ENCODE assay signal across 20 cellular contexts in the genomic region with DNA sequence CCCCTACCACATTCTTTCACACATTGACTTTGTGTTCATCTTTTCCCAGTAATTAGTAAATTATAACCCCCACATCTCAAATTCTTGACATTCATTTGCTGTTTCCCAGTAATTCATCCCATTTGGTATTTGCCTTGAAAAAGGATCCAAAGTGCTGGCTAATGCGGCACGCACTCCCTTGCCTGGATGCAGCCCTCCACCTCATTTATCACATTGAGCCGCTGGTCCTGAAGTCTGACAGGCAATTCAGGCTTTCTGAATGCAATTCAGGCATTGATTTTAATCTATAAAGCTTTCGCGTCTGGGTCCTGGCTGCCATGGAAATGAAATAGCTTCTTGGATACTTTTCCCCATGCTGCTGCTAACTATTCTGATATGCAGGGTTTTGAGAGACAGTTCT.
DNase-seq lines count a peak whose midpoint lies in the region; TF ChIP-seq lines count a peak whose summit lies in the region.
"Had no signal": no experiment of that assay in that cellular context is flagged by ENCODE, and none has a peak within 500 bp of the region (broad histone marks: within the 10 kb centered on the region; RNA-seq: fewer than 3 reads in every experiment).

No MANE protein-coding gene starts in this region.

- H3K36me3 ChIP-seq in ectodermal cell (ENCODE audit: control insufficient read depth, insufficient read depth, low read length) = no peaks in the 10 kb centered on the region
- H3K36me3 ChIP-seq: breast epithelium, tibial nerve had no signal

- WGBS in ectodermal cell, 2 experiments = 74 to 86% methylated on average over 5 of the region's 5 CpGs

- no peak for DNase-seq in activated naive CD4-positive, alpha-beta T cell treated with anti-CD3 and anti-CD28 coated beads, Interleukin-2, amount 10 ng/mL, durations not matched to agents 7 days and 5 days
- no peak for DNase-seq in activated naive CD4-positive, alpha-beta T cell treated with anti-CD3 and anti-CD28 coated beads, Interleukin-2, amount 50 U/mL, for 16 hours
- DNase-seq in SK-N-DZ (ENCODE audit: low spot score) (peak; percentile 50), retinal pigment epithelial cell (ENCODE audit: low read depth) (peak; percentile 48), progenitor cell of endocrine pancreas (ENCODE audit: low spot score, unreplicated experiment) (no peak), SKM-1 (lab: John Stamatoyannopoulos, UW; ENCODE audit: unreplicated experiment) (no peak), MV-4-11 (lab: John Stamatoyannopoulos, UW) (no peak)
- DNase-seq: activated CD4-positive, alpha-beta T cell treated with anti-CD3 and anti-CD28 coated beads, Interleukin-2, amount 50 U/mL, for 1 hour; DMS79; foreskin fibroblast; hypothalamus; NCI-H69; SW 1271 had no signal

- H3K4me1 ChIP-seq in ectodermal cell (ENCODE audit: control insufficient read depth, insufficient read depth, low read length) = peaks cover 21% of the 10 kb centered on the region

- peak overlapping the region; percentile 83 for H3K27ac Mint-ChIP-seq in activated naive CD4-positive, alpha-beta T cell treated with anti-CD3 and anti-CD28 coated beads, Interleukin-2, amount 10 ng/mL, durations not matched to agents 7 days and 5 days
- H3K27ac Mint-ChIP-seq in progenitor cell of endocrine pancreas = no peak overlapping the region
- H3K27ac Mint-ChIP-seq: IgD-negative memory B cell had no signal

- H3K27ac ChIP-seq in ectodermal cell (ENCODE audit: insufficient read depth, low read depth, low read length, poor library complexity, severe bottlenecking) = peak overlapping the region; percentile 55
- H3K27ac ChIP-seq: breast epithelium had no signal

- H3K4me1 Mint-ChIP-seq in activated naive CD4-positive, alpha-beta T cell treated with anti-CD3 and anti-CD28 coated beads, Interleukin-2, amount 10 ng/mL, durations not matched to agents 7 days and 5 days = peaks cover 31% of the 10 kb centered on the region
- peaks cover 3% of the 10 kb centered on the region for H3K4me1 Mint-ChIP-seq in progenitor cell of endocrine pancreas (ENCODE audit: low read depth)

- CTCF ChIA-PET in activated naive CD4-positive, alpha-beta T cell treated with anti-CD3 and anti-CD28 coated beads, Interleukin-2, amount 10 ng/mL, durations not matched to agents 7 days and 5 days (lab: Charles Lee) = interaction anchor here (1.0 to 2.5 kb wide), 2 partner anchors 26 to 27 kb away, joined by 3 to 9 read pairs; no protein-coding TSS in a partner anchor

- no peak for TF ChIP-seq CTCF in retinal pigment epithelial cell (conservative IDR thresholded peaks at IDR 0.05; ENCODE audit: low read depth, low read length)
- TF ChIP-seq CTCF in progenitor cell of endocrine pancreas (IDR thresholded peaks at IDR 0.05; ENCODE audit: unreplicated experiment) = no peak

- peaks cover 6% of the 10 kb centered on the region for H3K27me3 Mint-ChIP-seq in activated naive CD4-positive, alpha-beta T cell treated with anti-CD3 and anti-CD28 coated beads, Interleukin-2, amount 10 ng/mL, durations not matched to agents 7 days and 5 days
- H3K27me3 Mint-ChIP-seq in progenitor cell of endocrine pancreas = peaks cover 19% of the 10 kb centered on the region
- H3K27me3 Mint-ChIP-seq: IgD-negative memory B cell; stimulated activated naive CD8-positive, alpha-beta T cell treated with anti-CD3 and anti-CD28 coated beads, Interleukin-15, Interleukin-2, amounts not matched to agents 100 ng/mL and 50 ng/mL, for 24 hours had no signal

- peaks cover 6% of the 10 kb centered on the region for H3K36me3 Mint-ChIP-seq in activated naive CD4-positive, alpha-beta T cell treated with anti-CD3 and anti-CD28 coated beads, Interleukin-2, amount 10 ng/mL, durations not matched to agents 7 days and 5 days
- H3K36me3 Mint-ChIP-seq in progenitor cell of endocrine pancreas (ENCODE audit: insufficient read depth) = no peaks in the 10 kb centered on the region
- H3K36me3 Mint-ChIP-seq: IgD-negative memory B cell had no signal

- peaks cover 13% of the 10 kb centered on the region for H3K9me3 Mint-ChIP-seq in activated naive CD4-positive, alpha-beta T cell treated with anti-CD3 and anti-CD28 coated beads, Interleukin-2, amount 10 ng/mL, durations not matched to agents 7 days and 5 days
- H3K9me3 Mint-ChIP-seq in progenitor cell of endocrine pancreas (ENCODE audit: low read depth) = no peaks in the 10 kb centered on the region

- H3K9me3 ChIP-seq in ectodermal cell (ENCODE audit: control insufficient read depth, low read length) = no peaks in the 10 kb centered on the region
- H3K9me3 ChIP-seq: breast epithelium, tibial nerve had no signal

- H3K4me3 ChIP-seq in ectodermal cell (ENCODE audit: insufficient read depth, low read depth, low read length) = no peak overlapping the region
- H3K4me3 ChIP-seq in retinal pigment epithelial cell (ENCODE audit: low read length) = no peak overlapping the region
- H3K4me3 ChIP-seq: breast epithelium, lung, tibial nerve had no signal

- no peaks in the 10 kb centered on the region for H3K27me3 ChIP-seq in ectodermal cell (ENCODE audit: control insufficient read depth, insufficient read depth, low read length, poor library complexity, severe bottlenecking)
- H3K27me3 ChIP-seq: breast epithelium, tibial nerve had no signal

- H3K4me3 Mint-ChIP-seq in activated naive CD4-positive, alpha-beta T cell treated with anti-CD3 and anti-CD28 coated beads, Interleukin-2, amount 10 ng/mL, durations not matched to agents 7 days and 5 days = no peak overlapping the region
- H3K4me3 Mint-ChIP-seq in progenitor cell of endocrine pancreas (ENCODE audit: low read depth) = no peak overlapping the region
- H3K4me3 Mint-ChIP-seq: dendritic cell treated with granulocyte-macrophage colony-stimulating factor and Interleukin-4, amounts not matched to agents 40 ng/mL and 50 ng/mL, for 4 days; IgD-negative memory B cell had no signal

Comparison
In these comparisons a context has a peak if more than half of its experiments do, and no peak if none do; other contexts are left out.
1. DNase-seq: peak in SK-N-DZ (single experiment) and retinal pigment epithelial cell (single experiment); none in activated naive CD4-positive, alpha-beta T cell treated with anti-CD3 and anti-CD28 coated beads, Interleukin-2, amount 10 ng/mL, durations not matched to agents 7 days and 5 days (single experiment), activated naive CD4-positive, alpha-beta T cell treated with anti-CD3 and anti-CD28 coated beads, Interleukin-2, amount 50 U/mL, for 16 hours (single experiment), progenitor cell of endocrine pancreas (single experiment), SKM-1 (single experiment) and MV-4-11 (single experiment).